In the genomic region with DNA sequence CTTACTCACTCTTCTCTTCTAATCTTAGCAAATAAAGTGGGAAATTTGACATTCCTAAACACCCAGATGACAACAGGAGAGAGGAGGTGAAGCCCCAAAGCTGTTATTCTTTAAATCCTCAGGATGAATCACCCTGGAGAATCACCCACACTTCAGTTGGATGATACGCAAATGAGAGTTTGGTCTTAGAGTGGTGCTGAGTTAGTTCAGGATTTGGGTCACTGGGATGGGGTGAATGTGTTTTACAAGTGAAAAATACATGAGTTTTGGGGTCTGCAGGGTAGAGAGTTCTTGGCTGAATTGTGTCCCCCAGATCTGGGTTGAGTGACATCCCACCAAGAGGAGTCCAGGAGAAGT, we compare ENCODE assay signal across 20 cellular contexts.
DNase-seq lines count a peak whose midpoint lies in the region; ATAC-seq and TF ChIP-seq lines count a peak whose summit lies in the region.
"Had no signal": no experiment of that assay in that cellular context is flagged by ENCODE, and none has a peak within 500 bp of the region (broad histone marks: within the 10 kb centered on the region; RNA-seq: fewer than 3 reads in every experiment).

No MANE protein-coding gene starts in this region.

- CTCF ChIA-PET in activated CD8-positive, alpha-beta T cell treated with anti-CD3 and anti-CD28 coated beads for 36 hours (lab: Charles Lee) = interaction anchor here (1.0 to 13.6 kb wide), 2 partner anchors 9 to 10 kb away, joined by 3 to 110 read pairs; no protein-coding TSS in a partner anchor
- CTCF ChIA-PET in activated CD8-positive, alpha-beta T cell treated with anti-CD3 and anti-CD28 coated beads, Interleukin-2, amount 10 ng/mL, durations not matched to agents 7 days and 5 days (lab: Charles Lee) = interaction anchor here (1.0 kb wide), 1 partner anchor 9 kb away, joined by 6 read pairs; no protein-coding TSS in a partner anchor
- CTCF ChIA-PET in mammary epithelial cell (lab: Charles Lee; ENCODE audit: low non-redundant PET) = no interaction called here

- no peak overlapping the region for H2AFZ ChIP-seq in mammary epithelial cell (ENCODE audit: low read depth, low read length)
- H2AFZ ChIP-seq: GM23248 had no signal

- H3K9me3 Mint-ChIP-seq in activated CD8-positive, alpha-beta T cell treated with anti-CD3 and anti-CD28 coated beads for 36 hours = no peaks in the 10 kb centered on the region
- no peaks in the 10 kb centered on the region for H3K9me3 Mint-ChIP-seq in activated CD8-positive, alpha-beta T cell treated with anti-CD3 and anti-CD28 coated beads, Interleukin-2, amount 10 ng/mL, durations not matched to agents 7 days and 5 days (ENCODE audit: insufficient read depth)
- H3K9me3 Mint-ChIP-seq in immature natural killer cell = no peaks in the 10 kb centered on the region
- H3K9me3 Mint-ChIP-seq in stimulated activated effector memory CD8-positive, alpha-beta T cell treated with anti-CD3 and anti-CD28 coated beads, Interleukin-12 subunit alpha, Interleukin-12 subunit beta, amount 100 ng/mL, for 72 hours = no peaks in the 10 kb centered on the region
- H3K9me3 Mint-ChIP-seq: HFFc6 had no signal

- no peak for TF ChIP-seq CTCF in activated CD8-positive, alpha-beta T cell treated with anti-CD3 and anti-CD28 coated beads for 36 hours (IDR thresholded peaks at IDR 0.05)
- TF ChIP-seq CTCF in mammary epithelial cell (conservative IDR thresholded peaks at IDR 0.05 in 1 of 2, IDR thresholded peaks at IDR 0.05 in 1 of 2; ENCODE audit: extremely low read depth in 1 of 2, insufficient read depth in 1 of 2, low read depth in 1 of 2, low read length in 2 of 2) = no peak

- H4K20me1 ChIP-seq in mammary epithelial cell (ENCODE audit: insufficient read depth, low read length) = no peaks in the 10 kb centered on the region

- ATAC-seq in activated CD8-positive, alpha-beta T cell treated with anti-CD3 and anti-CD28 coated beads for 36 hours = no peak
- ATAC-seq in activated CD8-positive, alpha-beta T cell treated with anti-CD3 and anti-CD28 coated beads, Interleukin-2, amount 10 ng/mL, durations not matched to agents 7 days and 5 days = no peak
- no peak for ATAC-seq in stimulated activated effector memory CD8-positive, alpha-beta T cell treated with anti-CD3 and anti-CD28 coated beads, Interleukin-12 subunit alpha, Interleukin-12 subunit beta, amount 100 ng/mL, for 72 hours
- ATAC-seq in GM21619 (IDR thresholded peaks at IDR 0.05; ENCODE audit: unreplicated experiment) = no peak

- BruUV-seq in mammary epithelial cell (replicated peaks; lab: Mats Ljungman, UMichigan) = no TSS peak

- WGBS in mammary epithelial cell (ENCODE audit: low coverage, missing lambda C conversion rate) = 91% methylated on average over 1 of the region's 1 CpG

- H3K9me3 ChIP-seq in mammary epithelial cell (replicated peaks; ENCODE audit: insufficient read depth, low read length) = no peaks in the 10 kb centered on the region

- dilution Hi-C loops in mammary epithelial cell (cut with HindIII; ENCODE audit: low sequenced_read_pairs) = no loop called here

- no peaks in the 10 kb centered on the region for H3K79me2 ChIP-seq in mammary epithelial cell (ENCODE audit: insufficient read depth, low read length)

- H3K4me3 ChIP-seq in mammary epithelial cell (replicated peaks in 1 of 3; ENCODE audit: insufficient read depth in 1 of 3, low read depth in 2 of 3, low read length in 3 of 3) = no peak overlapping the region
- H3K4me3 ChIP-seq: GM23248 had no signal

- H3K4me2 ChIP-seq in mammary epithelial cell (ENCODE audit: insufficient read depth, low read depth, low read length) = no peak overlapping the region

- no peaks in the 10 kb centered on the region for H3K4me1 ChIP-seq in mammary epithelial cell (ENCODE audit: insufficient read depth, low read length)

- peaks cover 44% of the 10 kb centered on the region for H3K4me1 Mint-ChIP-seq in activated CD8-positive, alpha-beta T cell treated with anti-CD3 and anti-CD28 coated beads for 36 hours (ENCODE audit: low read depth)
- H3K4me1 Mint-ChIP-seq in activated CD8-positive, alpha-beta T cell treated with anti-CD3 and anti-CD28 coated beads, Interleukin-2, amount 10 ng/mL, durations not matched to agents 7 days and 5 days (ENCODE audit: low read depth) = peaks cover 27% of the 10 kb centered on the region
- H3K4me1 Mint-ChIP-seq in immature natural killer cell = peaks cover 69 to 86% of the 10 kb centered on the region in 2 donors
- peaks cover 85% of the 10 kb centered on the region for H3K4me1 Mint-ChIP-seq in stimulated activated effector memory CD8-positive, alpha-beta T cell treated with anti-CD3 and anti-CD28 coated beads, Interleukin-12 subunit alpha, Interleukin-12 subunit beta, amount 100 ng/mL, for 72 hours
- H3K4me1 Mint-ChIP-seq: B cell had no signal

- H3K27me3 Mint-ChIP-seq in activated CD8-positive, alpha-beta T cell treated with anti-CD3 and anti-CD28 coated beads for 36 hours = no peaks in the 10 kb centered on the region
- no peaks in the 10 kb centered on the region for H3K27me3 Mint-ChIP-seq in activated CD8-positive, alpha-beta T cell treated with anti-CD3 and anti-CD28 coated beads, Interleukin-2, amount 10 ng/mL, durations not matched to agents 7 days and 5 days (ENCODE audit: low read depth)
- H3K27me3 Mint-ChIP-seq in immature natural killer cell (ENCODE audit: low read depth in 3 of 3) = peaks cover 0 to 8% (median 8%) of the 10 kb centered on the region in 3 donors

- POLR2A ChIA-PET in activated CD8-positive, alpha-beta T cell treated with anti-CD3 and anti-CD28 coated beads for 36 hours (lab: Charles Lee) = no interaction called here
- POLR2A ChIA-PET in activated CD8-positive, alpha-beta T cell treated with anti-CD3 and anti-CD28 coated beads, Interleukin-2, amount 10 ng/mL, durations not matched to agents 7 days and 5 days (lab: Charles Lee) = no interaction called here

- H3K9ac ChIP-seq in mammary epithelial cell (ENCODE audit: insufficient read depth, low read length) = no peak overlapping the region
- H3K9ac ChIP-seq: GM23248 had no signal

- intact Hi-C loops in activated CD8-positive, alpha-beta T cell treated with anti-CD3 and anti-CD28 coated beads for 36 hours (cut with micrococcal nuclease) = no loop called here
- intact Hi-C loops in mammary epithelial cell (cut with micrococcal nuclease) = no loop called here

- no peaks in the 10 kb centered on the region for H3K27me3 ChIP-seq in mammary epithelial cell (ENCODE audit: insufficient read depth, low read length)

- no peaks in the 10 kb centered on the region for H3K36me3 ChIP-seq in mammary epithelial cell (ENCODE audit: insufficient read depth, low read length)

- no peak overlapping the region for H3K4me3 Mint-ChIP-seq in activated CD8-positive, alpha-beta T cell treated with anti-CD3 and anti-CD28 coated beads for 36 hours
- H3K4me3 Mint-ChIP-seq in activated CD8-positive, alpha-beta T cell treated with anti-CD3 and anti-CD28 coated beads, Interleukin-2, amount 10 ng/mL, durations not matched to agents 7 days and 5 days = no peak overlapping the region
- peak overlapping the region in 3 of 5 donors; percentile 28 to 67 (median 59) for H3K4me3 Mint-ChIP-seq in immature natural killer cell
- no peak overlapping the region for H3K4me3 Mint-ChIP-seq in stimulated activated effector memory CD8-positive, alpha-beta T cell treated with anti-CD3 and anti-CD28 coated beads, Interleukin-12 subunit alpha, Interleukin-12 subunit beta, amount 100 ng/mL, for 72 hours
- H3K4me3 Mint-ChIP-seq: B cell, HFFc6 had no signal

- in situ Hi-C loops in mammary epithelial cell (cut with MboI; ENCODE audit: low sequenced_read_pairs in 2 of 2) = no loop called here

- peak overlapping the region; percentile 51 for H3K27ac Mint-ChIP-seq in activated CD8-positive, alpha-beta T cell treated with anti-CD3 and anti-CD28 coated beads for 36 hours
- H3K27ac Mint-ChIP-seq in activated CD8-positive, alpha-beta T cell treated with anti-CD3 and anti-CD28 coated beads, Interleukin-2, amount 10 ng/mL, durations not matched to agents 7 days and 5 days = no peak overlapping the region
- peak overlapping the region; percentile 25 to 87 (median 75) for H3K27ac Mint-ChIP-seq in immature natural killer cell
- H3K27ac Mint-ChIP-seq in stimulated activated effector memory CD8-positive, alpha-beta T cell treated with anti-CD3 and anti-CD28 coated beads, Interleukin-12 subunit alpha, Interleukin-12 subunit beta, amount 100 ng/mL, for 72 hours = peak overlapping the region; percentile 76
- H3K27ac Mint-ChIP-seq: B cell, HFFc6 had no signal

- H3K36me3 Mint-ChIP-seq in activated CD8-positive, alpha-beta T cell treated with anti-CD3 and anti-CD28 coated beads for 36 hours (ENCODE audit: low read depth) = peaks cover 2% of the 10 kb centered on the region
- H3K36me3 Mint-ChIP-seq in activated CD8-positive, alpha-beta T cell treated with anti-CD3 and anti-CD28 coated beads, Interleukin-2, amount 10 ng/mL, durations not matched to agents 7 days and 5 days (ENCODE audit: low read depth) = no peaks in the 10 kb centered on the region
- peaks cover 22 to 35% (median 27%) of the 10 kb centered on the region in 3 donors for H3K36me3 Mint-ChIP-seq in immature natural killer cell
- H3K36me3 Mint-ChIP-seq in stimulated activated effector memory CD8-positive, alpha-beta T cell treated with anti-CD3 and anti-CD28 coated beads, Interleukin-12 subunit alpha, Interleukin-12 subunit beta, amount 100 ng/mL, for 72 hours = no peaks in the 10 kb centered on the region

- DNase-seq in activated CD8-positive, alpha-beta T cell treated with anti-CD3 and anti-CD28 coated beads for 36 hours = no peak
- no peak for DNase-seq in activated CD8-positive, alpha-beta T cell treated with anti-CD3 and anti-CD28 coated beads, Interleukin-2, amount 10 ng/mL, durations not matched to agents 7 days and 5 days
- DNase-seq in mammary epithelial cell (peak; percentile 2), immature natural killer cell (no peak)
- no peak for DNase-seq in stimulated activated effector memory CD8-positive, alpha-beta T cell treated with anti-CD3 and anti-CD28 coated beads, Interleukin-12 subunit alpha, Interleukin-12 subunit beta, amount 100 ng/mL, for 72 hours (ENCODE audit: low spot score in 2 of 2)
- DNase-seq in activated CD4-positive, alpha-beta T cell treated with anti-CD3 and anti-CD28 coated beads for 48 hours = no peak
- DNase-seq: GM23248, H7, HFFc6, KG1, MM.1S, NCI-H2029, NCI-H446, NCI-H524 treated with DMSO at 0.1 percent for 48 hours, NCI-H774, SIG-M5 had no signal

- H3K27ac ChIP-seq in mammary epithelial cell (ENCODE audit: insufficient read depth, low read depth, low read length) = no peak overlapping the region
- H3K27ac ChIP-seq: 22Rv1, C4-2B, GM23248 had no signal

Comparison
In these comparisons a context has a peak if more than half of its experiments do, and no peak if none do; other contexts are left out.
1. H3K4me3 Mint-ChIP-seq: peak in immature natural killer cell (3 of 5); none in activated CD8-positive, alpha-beta T cell treated with anti-CD3 and anti-CD28 coated beads for 36 hours (single experiment), activated CD8-positive, alpha-beta T cell treated with anti-CD3 and anti-CD28 coated beads, Interleukin-2, amount 10 ng/mL, durations not matched to agents 7 days and 5 days (single experiment) and stimulated activated effector memory CD8-positive, alpha-beta T cell treated with anti-CD3 and anti-CD28 coated beads, Interleukin-12 subunit alpha, Interleukin-12 subunit beta, amount 100 ng/mL, for 72 hours (single experiment).